1 cellular context compared by ENCODE assay signal in genomic region chr5:107478068-107478641, GRCh38.
TF ChIP-seq lines count a peak whose summit lies in the region.

No MANE protein-coding gene starts in this region.

TF ChIP-seq in HepG2, 621 proteins besides CTCF, POLR2A, EP300 and RAD21 (continued from another document):
- TF ChIP-seq ZNF770 (CRISPR knock-in tag; IDR thresholded peaks at IDR 0.05): no peak
